In genomic region chr22:39681038-39681861, GRCh38 we compare ENCODE assay signal across 2 cellular contexts.
TF ChIP-seq lines count a peak whose summit lies in the region.

No MANE protein-coding gene starts in this region.

TF ChIP-seq in HepG2, 621 proteins besides CTCF, POLR2A, EP300 and RAD21 (continued from another document):
- no peak for TF ChIP-seq ATF6 (CRISPR knock-in tag; conservative IDR thresholded peaks at IDR 0.05)
- no peak for TF ChIP-seq PHF21A (CRISPR knock-in tag; IDR thresholded peaks at IDR 0.05)
- no peak for TF ChIP-seq KDM4B (CRISPR knock-in tag; IDR thresholded peaks at IDR 0.05)
- no peak for TF ChIP-seq LRRFIP1 (CRISPR knock-in tag; conservative IDR thresholded peaks at IDR 0.05)
- TF ChIP-seq ZZZ3 (CRISPR knock-in tag; IDR thresholded peaks at IDR 0.05; ENCODE audit: borderline replicate concordance): no peak
- peak; percentile 96 for TF ChIP-seq ZNF768 (CRISPR knock-in tag; IDR thresholded peaks at IDR 0.05)

TF ChIP-seq in K562, 482 proteins besides CTCF, POLR2A, EP300 and RAD21 (continued from another document):
- TF ChIP-seq CREB3 (tag; conservative IDR thresholded peaks at IDR 0.05; ENCODE audit: low read depth) (no peak), SMARCA5 (IDR thresholded peaks at IDR 0.05) (peak; percentile 49; the same call in 1 of the 2 replicates), EGR1 (conservative IDR thresholded peaks at IDR 0.05) (0 out of 2 replicates have a peak, but pooled peaks have one; percentile 15), BCOR (IDR thresholded peaks at IDR 0.05) (peak; percentile 77), OTX1 (CRISPR knock-in tag; IDR thresholded peaks at IDR 0.05) (no peak), ZFP36 (IDR thresholded peaks at IDR 0.05; ENCODE audit: low read depth, low read length, partially characterized antibody) (peak; percentile 75), KDM1A (IDR thresholded peaks at IDR 0.05) (peak in 1 of 2 experiments; percentile 29; a peak in 1 of 4 replicates), ZKSCAN1 (IDR thresholded peaks at IDR 0.05; ENCODE audit: low read depth, low read length) (peak; percentile 97), ZNF445 (CRISPR knock-in tag; IDR thresholded peaks at IDR 0.05; ENCODE audit: low read depth) (no peak), HCFC1 (IDR thresholded peaks at IDR 0.05; ENCODE audit: low read depth, low read length) (no peak)
